ENCODE assay signal across 1 cellular context in the genomic region with DNA sequence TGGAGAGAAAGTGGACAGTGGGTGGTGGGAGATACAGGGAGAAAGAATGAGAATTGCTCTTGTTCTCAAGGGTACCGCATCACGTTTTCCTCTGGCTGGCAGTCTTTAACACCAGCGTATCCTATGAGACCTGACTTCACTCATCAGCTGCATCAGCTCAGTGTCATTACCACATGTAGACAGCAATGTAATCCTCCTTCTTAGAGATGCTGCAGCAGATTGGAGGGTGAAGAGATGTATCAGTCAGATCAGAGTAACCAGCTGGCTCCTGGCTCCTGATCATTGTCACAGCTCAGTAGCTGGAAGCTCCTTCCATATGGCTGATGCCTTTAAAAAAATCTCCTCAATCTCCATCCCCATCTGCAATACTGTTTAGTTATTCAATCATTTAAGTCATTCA.
TF ChIP-seq lines count a peak whose summit lies in the region.

No MANE protein-coding gene starts in this region.

TF ChIP-seq in SK-N-SH treated with all-trans-retinoic acid at 6 μM for 48 hours, 23 proteins besides CTCF, POLR2A, EP300 and RAD21 (continued from another document):
- TF ChIP-seq, protein P1, sequence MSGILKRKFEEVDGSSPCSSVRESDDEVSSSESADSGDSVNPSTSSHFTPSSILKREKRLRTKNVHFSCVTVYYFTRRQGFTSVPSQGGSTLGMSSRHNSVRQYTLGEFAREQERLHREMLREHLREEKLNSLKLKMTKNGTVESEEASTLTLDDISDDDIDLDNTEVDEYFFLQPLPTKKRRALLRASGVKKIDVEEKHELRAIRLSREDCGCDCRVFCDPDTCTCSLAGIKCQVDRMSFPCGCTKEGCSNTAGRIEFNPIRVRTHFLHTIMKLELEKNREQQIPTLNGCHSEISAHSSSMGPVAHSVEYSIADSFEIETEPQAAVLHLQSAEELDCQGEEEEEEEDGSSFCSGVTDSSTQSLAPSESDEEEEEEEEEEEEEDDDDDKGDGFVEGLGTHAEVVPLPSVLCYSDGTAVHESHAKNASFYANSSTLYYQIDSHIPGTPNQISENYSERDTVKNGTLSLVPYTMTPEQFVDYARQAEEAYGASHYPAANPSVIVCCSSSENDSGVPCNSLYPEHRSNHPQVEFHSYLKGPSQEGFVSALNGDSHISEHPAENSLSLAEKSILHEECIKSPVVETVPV (CRISPR knock-in tag; IDR thresholded peaks at IDR 0.05) = no peak
TF ChIP-seq in SK-N-SH treated with all-trans-retinoic acid at 6 μM for 48 hours: peak in this region for 1.
